Comparison of ENCODE assay signal across 21 cellular contexts in genomic region chr3:159091936-159092335, GRCh38. TPM values are rescaled to one million over a fixed set of nuclear protein-coding genes. Genes with fewer than 3 reads are reported as not detected.
"Had no signal": no experiment of that assay in that cellular context is flagged by ENCODE, and none has a peak within 500 bp of the region (broad histone marks: within the 10 kb centered on the region; RNA-seq: fewer than 3 reads in every experiment).

No MANE protein-coding gene starts in this region.

- H3K27ac ChIP-seq: esophagus squamous epithelium, gastrocnemius medialis, heart right ventricle, left ventricle myocardium inferior, psoas muscle, spleen, tibial nerve, vagina had no signal

- H3K4me3 ChIP-seq: esophagus squamous epithelium, gastrocnemius medialis, heart right ventricle, left ventricle myocardium inferior, psoas muscle, spleen, tibial nerve, vagina had no signal

- DNase-seq: activated CD4-positive, alpha-beta T cell treated with anti-CD3 and anti-CD28 coated beads, Interleukin-2, amount 50 U/mL, for 4 hours; activated effector memory CD4-positive, alpha-beta T cell treated with anti-CD3 and anti-CD28 coated beads, Interleukin-2, amount 50 U/mL, for 16 hours; activated naive CD8-positive, alpha-beta T cell treated with anti-CD3 and anti-CD28 coated beads for 36 hours; activated T-cell treated with anti-CD3 and anti-CD28 coated beads, Interleukin-2, amount 50 U/mL, for 4 hours; esophagus squamous epithelium; gastrocnemius medialis; heart right ventricle; left ventricle myocardium inferior; mesendoderm; nephron progenitor cell; psoas muscle; spleen; stimulated activated CD4-positive, alpha-beta T cell treated with anti-CD3 and anti-CD28 coated beads, Interleukin-1b, Interleukin-23, amount 100 ng/mL, for 48 hours; stimulated activated naive B cell treated with anti-CD40 and anti-IgM and Interleukin-4, amounts not matched to agents 10 μg/mL and 1 μg/mL and 100 μg/mL, for 72 hours had no signal

- H3K9me3 ChIP-seq: esophagus squamous epithelium, gastrocnemius medialis, left ventricle myocardium inferior, psoas muscle, tibial nerve, vagina had no signal

- H3K4me1 ChIP-seq: esophagus squamous epithelium, gastrocnemius medialis, heart right ventricle, left ventricle myocardium inferior, psoas muscle, spleen, tibial nerve, vagina had no signal

- ATAC-seq: activated CD4-positive, CD25-positive, alpha-beta regulatory T cell treated with anti-CD3 and anti-CD28 coated beads, Interleukin-2, amount 50 U/mL, for 24 hours; activated T-cell treated with anti-CD3 and anti-CD28 coated beads, Interleukin-2, amount 50 U/mL, for 4 hours; gastrocnemius medialis; heart right ventricle; psoas muscle; sciatic nerve; stimulated activated naive B cell treated with anti-CD40 and anti-IgM and Interleukin-4, amounts not matched to agents 10 μg/mL and 1 μg/mL and 100 μg/mL, for 72 hours had no signal

- H3K36me3 ChIP-seq: esophagus squamous epithelium, gastrocnemius medialis, heart right ventricle, left ventricle myocardium inferior, spleen, tibial nerve, vagina had no signal

- H3K27me3 ChIP-seq: esophagus squamous epithelium, gastrocnemius medialis, heart right ventricle, spleen, tibial nerve, vagina had no signal

RNA-seq across cellular contexts. Expression of gene IQCJ, which starts 22.8 kb away (rescaled TPM):
- total RNA-seq: activated naive CD8-positive, alpha-beta T cell treated with anti-CD3 and anti-CD28 coated beads for 36 hours; activated T-cell treated with anti-CD3 and anti-CD28 coated beads, Interleukin-2, amount 50 U/mL, for 4 hours; esophagus squamous epithelium; gastrocnemius medialis; left ventricle myocardium inferior; osteoblast; spleen; subcutaneous adipose tissue; tibial nerve; vagina had no signal
- polyA plus RNA-seq: keratinocyte, spleen had no signal
